ENCODE assay signal across 1 cellular context in the genomic region with DNA sequence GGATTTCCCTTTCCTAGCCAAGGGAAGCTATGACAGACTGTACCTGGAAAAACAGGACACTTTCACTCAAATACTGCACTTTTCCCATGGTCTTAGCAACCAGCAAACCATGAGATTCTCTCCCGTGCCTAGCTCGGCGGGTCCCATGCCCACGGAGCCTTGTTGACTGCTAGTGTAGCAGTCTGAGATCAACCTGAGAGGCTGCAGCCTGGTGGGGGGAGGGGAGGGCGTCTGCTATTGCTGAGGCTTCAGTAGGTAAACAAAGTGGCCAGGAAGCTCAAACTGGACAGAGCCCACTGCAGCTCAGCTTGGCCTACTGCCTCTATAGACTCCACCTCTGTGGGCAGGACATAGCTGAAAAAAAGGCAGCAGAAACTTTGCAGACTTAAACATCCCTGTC.
TF ChIP-seq lines count a peak whose summit lies in the region.

No MANE protein-coding gene starts in this region.

TF ChIP-seq in IMR-90, 13 proteins besides CTCF, POLR2A, EP300 and RAD21 (continued from another document):
- TF ChIP-seq USF2 (IDR thresholded peaks at IDR 0.05; ENCODE audit: low read depth, low read length) = no peak
- no peak for TF ChIP-seq SMC3 (IDR thresholded peaks at IDR 0.05; ENCODE audit: low read depth, low read length)
- TF ChIP-seq MAZ (IDR thresholded peaks at IDR 0.05; ENCODE audit: borderline replicate concordance, low read depth, low read length) = no peak
- no peak for TF ChIP-seq BHLHE40 (IDR thresholded peaks at IDR 0.05; ENCODE audit: low read depth, low read length)
- TF ChIP-seq RCOR1 (IDR thresholded peaks at IDR 0.05; ENCODE audit: insufficient replicate concordance, low read length) = no peak
- TF ChIP-seq ELK1 (IDR thresholded peaks at IDR 0.05; ENCODE audit: borderline replicate concordance, low read depth, low read length) = no peak
- TF ChIP-seq FOS (IDR thresholded peaks at IDR 0.05; ENCODE audit: low read depth, low read length) = no peak
- no peak for TF ChIP-seq RFX5 (IDR thresholded peaks at IDR 0.05; ENCODE audit: low read depth, low read length)
- TF ChIP-seq NFE2L2 (IDR thresholded peaks at IDR 0.05; ENCODE audit: low read depth, low read length) = no peak
